ENCODE assay signal across 10 cellular contexts in the genomic region with DNA sequence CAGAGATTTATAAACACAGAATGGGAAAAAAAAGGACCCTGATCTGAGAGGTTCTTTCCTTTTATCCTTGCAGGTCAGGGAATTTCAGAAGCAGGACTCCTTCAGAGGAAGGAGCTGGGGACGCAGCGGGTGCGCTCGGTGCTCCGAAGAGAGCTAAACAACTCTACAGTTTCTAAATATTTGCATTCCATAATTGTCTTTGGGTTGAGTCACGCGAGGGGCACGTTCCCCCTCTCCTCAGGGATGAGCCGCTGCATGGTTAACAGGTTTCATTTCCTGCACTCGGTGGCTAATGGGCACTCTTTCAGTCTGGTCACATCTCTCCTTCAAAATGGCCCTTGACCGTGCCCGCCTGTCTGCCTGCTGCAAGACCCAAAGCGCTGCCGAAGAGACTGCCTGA.
"Had no signal": no experiment of that assay in that cellular context is flagged by ENCODE, and none has a peak within 500 bp of the region (broad histone marks: within the 10 kb centered on the region; RNA-seq: fewer than 3 reads in every experiment).

No MANE protein-coding gene starts in this region.

- H3K4me1 Mint-ChIP-seq: activated naive CD4-positive, alpha-beta T cell treated with anti-CD3 and anti-CD28 coated beads, Interleukin-2, amount 10 ng/mL, durations not matched to agents 7 days and 5 days had no signal

- H3K36me3 Mint-ChIP-seq: activated naive CD4-positive, alpha-beta T cell treated with anti-CD3 and anti-CD28 coated beads, Interleukin-2, amount 10 ng/mL, durations not matched to agents 7 days and 5 days had no signal

- H3K27me3 ChIP-seq: colonic mucosa, heart right ventricle, pancreas, stomach had no signal

- H3K9me3 ChIP-seq: colonic mucosa, heart right ventricle, pancreas, stomach had no signal

- H3K9me3 Mint-ChIP-seq: activated naive CD4-positive, alpha-beta T cell treated with anti-CD3 and anti-CD28 coated beads, Interleukin-2, amount 10 ng/mL, durations not matched to agents 7 days and 5 days; activated T-helper 2 cell treated with anti-CD3 and anti-CD28 coated beads, Interferon-gamma antibody, Interleukin-2, Interleukin-4, amounts not matched to agents 10 μg/mL and 5 μg/mL and 100 μg/mL, durations not matched to agents 14 hours and 24 hours and 36 hours had no signal

- H3K4me1 ChIP-seq: colonic mucosa, pancreas, stomach had no signal

- H3K27ac Mint-ChIP-seq: activated naive CD4-positive, alpha-beta T cell treated with anti-CD3 and anti-CD28 coated beads, Interleukin-2, amount 10 ng/mL, durations not matched to agents 7 days and 5 days; activated T-helper 2 cell treated with anti-CD3 and anti-CD28 coated beads, Interferon-gamma antibody, Interleukin-2, Interleukin-4, amounts not matched to agents 10 μg/mL and 5 μg/mL and 100 μg/mL, durations not matched to agents 14 hours and 24 hours and 36 hours had no signal

- H3K4me3 ChIP-seq: colonic mucosa, heart right ventricle, pancreas, stomach had no signal

- H3K36me3 ChIP-seq: colonic mucosa, heart right ventricle, pancreas, stomach had no signal

- DNase-seq: activated CD4-positive, alpha-beta T cell treated with anti-CD3 and anti-CD28 coated beads, Interleukin-2, amount 50 U/mL, for 1 hour; activated CD4-positive, CD25-positive, alpha-beta regulatory T cell; activated naive CD4-positive, alpha-beta T cell treated with anti-CD3 and anti-CD28 coated beads, Interleukin-2, amount 10 ng/mL, durations not matched to agents 7 days and 5 days; colonic mucosa; foreskin melanocyte; heart right ventricle; stimulated activated CD4-positive, alpha-beta T cell treated with anti-CD3 and anti-CD28 coated beads, Interleukin-4, amount 100 ng/mL, for 24 hours; stomach had no signal

- H3K4me3 Mint-ChIP-seq: activated naive CD4-positive, alpha-beta T cell treated with anti-CD3 and anti-CD28 coated beads, Interleukin-2, amount 10 ng/mL, durations not matched to agents 7 days and 5 days had no signal

- H3K27ac ChIP-seq: colonic mucosa, heart right ventricle, pancreas, stomach had no signal
